In the genomic region with DNA sequence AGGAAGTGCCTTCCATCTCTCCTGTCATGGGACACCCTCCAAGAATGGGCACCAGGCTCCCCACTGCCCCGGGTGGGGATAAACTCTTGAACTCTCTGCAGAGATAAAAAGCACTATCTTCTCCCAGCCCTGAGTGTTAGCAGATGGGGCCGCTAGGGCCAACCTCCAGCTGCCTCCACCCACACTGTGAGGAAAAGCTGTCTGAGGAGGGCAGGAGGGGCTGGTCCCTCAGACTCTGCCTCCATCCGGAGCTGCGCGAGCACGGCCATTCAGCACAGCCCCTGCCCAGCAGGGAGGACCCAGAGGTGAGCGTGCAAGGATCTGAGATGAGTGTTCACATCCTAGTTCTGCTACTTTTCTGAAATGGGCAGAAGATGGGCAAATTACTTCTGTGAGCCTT, we compare ENCODE assay signal across 21 cellular contexts. TPM values are rescaled to one million over a fixed set of nuclear protein-coding genes. Genes with fewer than 3 reads are reported as not detected.
"Had no signal": no experiment of that assay in that cellular context is flagged by ENCODE, and none has a peak within 500 bp of the region (broad histone marks: within the 10 kb centered on the region; RNA-seq: fewer than 3 reads in every experiment).

No MANE protein-coding gene starts in this region.

- H3K27me3 Mint-ChIP-seq: activated CD4-positive, alpha-beta T cell treated with anti-CD3 and anti-CD28 coated beads, Interleukin-2, amount 10 ng/mL, durations not matched to agents 7 days and 5 days had no signal

- H3K36me3 ChIP-seq: brain microvascular endothelial cell, esophagus squamous epithelium, thyroid gland had no signal

- H3K27ac Mint-ChIP-seq: activated CD4-positive, alpha-beta T cell treated with anti-CD3 and anti-CD28 coated beads, Interleukin-2, amount 10 ng/mL, durations not matched to agents 7 days and 5 days; activated CD8-positive, alpha-beta T cell treated with anti-CD3 and anti-CD28 coated beads, Interleukin-2, amount 10 ng/mL, durations not matched to agents 7 days and 5 days; activated naive CD4-positive, alpha-beta T cell treated with anti-CD3 and anti-CD28 coated beads for 36 hours; activated T-cell treated with anti-CD3 and anti-CD28 coated beads, Interleukin-2, amount 50 U/mL, for 24 hours; stimulated activated effector memory CD8-positive, alpha-beta T cell treated with anti-CD3 and anti-CD28 coated beads, Interleukin-12 subunit alpha, Interleukin-12 subunit beta, amount 100 ng/mL, for 72 hours; T-cell had no signal

- H3K4me3 ChIP-seq: esophagus squamous epithelium, hepatocyte, lung, skin epidermis, thyroid gland had no signal

- H3K9me3 Mint-ChIP-seq: activated CD4-positive, alpha-beta T cell treated with anti-CD3 and anti-CD28 coated beads, Interleukin-2, amount 10 ng/mL, durations not matched to agents 7 days and 5 days; activated naive CD4-positive, alpha-beta T cell treated with anti-CD3 and anti-CD28 coated beads for 36 hours; activated T-cell treated with anti-CD3 and anti-CD28 coated beads, Interleukin-2, amount 50 U/mL, for 24 hours; stimulated activated effector memory CD8-positive, alpha-beta T cell treated with anti-CD3 and anti-CD28 coated beads, Interleukin-12 subunit alpha, Interleukin-12 subunit beta, amount 100 ng/mL, for 72 hours; T-cell had no signal

- H3K4me1 Mint-ChIP-seq: stimulated activated effector memory CD8-positive, alpha-beta T cell treated with anti-CD3 and anti-CD28 coated beads, Interleukin-12 subunit alpha, Interleukin-12 subunit beta, amount 100 ng/mL, for 72 hours; T-cell had no signal

- H3K27me3 ChIP-seq: brain microvascular endothelial cell, hepatocyte, thyroid gland had no signal

- H3K27ac ChIP-seq: brain microvascular endothelial cell, thyroid gland had no signal

- DNase-seq: activated CD4-positive, alpha-beta T cell treated with anti-CD3 and anti-CD28 coated beads, Interleukin-2, amount 10 ng/mL, durations not matched to agents 7 days and 5 days; activated CD8-positive, alpha-beta T cell treated with anti-CD3 and anti-CD28 coated beads, Interleukin-2, amount 10 ng/mL, durations not matched to agents 7 days and 5 days; activated naive CD4-positive, alpha-beta T cell treated with anti-CD3 and anti-CD28 coated beads for 36 hours; activated T-cell treated with anti-CD3 and anti-CD28 coated beads, Interleukin-2, amount 50 U/mL, for 24 hours; brain microvascular endothelial cell; cerebellar nuclear complex; effector CD4-positive, alpha-beta T cell; esophagus squamous epithelium; left colon; SK-N-SH; stimulated activated CD4-positive, alpha-beta T cell treated with anti-CD3 and anti-CD28 coated beads, Interleukin-4, amount 100 ng/mL, for 24 hours; T-cell; thyroid gland had no signal

- H3K9ac ChIP-seq: SK-N-SH had no signal

- H3K4me2 ChIP-seq: hepatocyte, SK-N-SH had no signal

- ATAC-seq: activated CD8-positive, alpha-beta T cell treated with anti-CD3 and anti-CD28 coated beads, Interleukin-2, amount 10 ng/mL, durations not matched to agents 7 days and 5 days; left colon; stimulated activated effector memory CD8-positive, alpha-beta T cell treated with anti-CD3 and anti-CD28 coated beads, Interleukin-12 subunit alpha, Interleukin-12 subunit beta, amount 100 ng/mL, for 72 hours; T-cell had no signal

- H3K4me3 Mint-ChIP-seq: activated CD4-positive, alpha-beta T cell treated with anti-CD3 and anti-CD28 coated beads, Interleukin-2, amount 10 ng/mL, durations not matched to agents 7 days and 5 days; activated CD8-positive, alpha-beta T cell treated with anti-CD3 and anti-CD28 coated beads, Interleukin-2, amount 10 ng/mL, durations not matched to agents 7 days and 5 days; activated naive CD4-positive, alpha-beta T cell treated with anti-CD3 and anti-CD28 coated beads for 36 hours; activated T-cell treated with anti-CD3 and anti-CD28 coated beads, Interleukin-2, amount 50 U/mL, for 24 hours; stimulated activated effector memory CD8-positive, alpha-beta T cell treated with anti-CD3 and anti-CD28 coated beads, Interleukin-12 subunit alpha, Interleukin-12 subunit beta, amount 100 ng/mL, for 72 hours; T-cell had no signal

- H3K9me3 ChIP-seq: esophagus squamous epithelium, SK-N-SH, thyroid gland had no signal

- H3K36me3 Mint-ChIP-seq: stimulated activated effector memory CD8-positive, alpha-beta T cell treated with anti-CD3 and anti-CD28 coated beads, Interleukin-12 subunit alpha, Interleukin-12 subunit beta, amount 100 ng/mL, for 72 hours; T-cell had no signal

- FAIRE-seq: endothelial cell of umbilical vein, islet of Langerhans, urothelium cell line had no signal

- H3K79me2 ChIP-seq: hepatocyte had no signal

- H2AFZ ChIP-seq: hepatocyte had no signal

RNA-seq across cellular contexts. Expression of gene TRABD2B, which starts 51.8 kb away (rescaled TPM):
- total RNA-seq: activated CD4-positive, alpha-beta T cell treated with anti-CD3 and anti-CD28 coated beads, Interleukin-2, amount 10 ng/mL, durations not matched to agents 7 days and 5 days; activated CD8-positive, alpha-beta T cell treated with anti-CD3 and anti-CD28 coated beads, Interleukin-2, amount 10 ng/mL, durations not matched to agents 7 days and 5 days; activated naive CD4-positive, alpha-beta T cell treated with anti-CD3 and anti-CD28 coated beads for 36 hours; endothelial cell of umbilical vein; myocyte; T-cell had no signal
- polyA plus RNA-seq: endothelial cell of umbilical vein had no signal
